In the genomic region with DNA sequence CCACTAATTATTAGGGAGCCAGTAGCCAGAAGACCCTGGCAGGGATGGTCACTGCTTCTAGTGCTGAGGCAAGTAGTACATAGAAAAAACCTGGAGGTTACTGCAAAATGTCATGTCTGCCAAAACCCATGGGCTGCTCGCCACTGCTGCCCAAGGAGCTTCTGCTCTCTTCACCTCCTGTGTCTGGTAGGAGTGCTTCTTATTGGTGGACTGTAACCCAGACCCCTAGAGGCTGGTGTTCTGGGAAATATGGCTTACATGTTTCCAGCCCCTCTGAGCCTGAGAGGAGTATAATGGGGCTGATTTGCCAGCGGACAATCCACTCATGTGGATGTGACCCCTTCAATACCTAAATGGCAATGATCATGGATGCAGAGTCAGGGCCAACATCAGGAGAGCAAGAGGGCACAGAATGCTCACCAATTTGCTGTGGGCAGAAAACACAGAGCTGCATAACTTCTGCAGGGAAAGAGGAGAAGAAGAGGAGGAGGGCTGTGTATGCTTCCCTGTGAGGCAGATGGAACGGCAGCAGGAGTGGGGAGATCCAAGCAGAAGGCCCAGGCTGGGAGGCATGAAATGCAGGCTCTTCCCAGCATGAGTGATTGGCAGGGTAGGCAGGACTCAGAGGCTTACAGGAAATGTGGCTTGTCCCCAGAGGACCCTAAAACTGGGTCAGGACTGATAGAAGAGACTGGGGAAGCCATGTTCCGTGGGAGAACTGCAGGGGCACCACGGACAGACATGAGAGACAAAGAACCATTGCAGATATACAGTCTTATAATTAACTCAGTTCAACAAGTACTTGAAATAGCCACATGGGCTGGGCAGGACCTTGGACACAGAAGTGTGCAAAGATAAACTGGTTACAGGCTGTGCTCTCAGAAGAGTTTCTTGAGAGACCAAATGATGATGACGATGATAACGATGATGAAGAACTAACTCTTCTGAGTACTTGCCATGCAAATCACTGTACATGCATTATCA, we compare ENCODE assay signal across 20 cellular contexts.
A peak's percentile ranks its signal among the peaks of the same experiment; 100 is the strongest.
DNase-seq lines count a peak whose midpoint lies in the region; ATAC-seq and TF ChIP-seq lines count a peak whose summit lies in the region.
"Had no signal": no experiment of that assay in that cellular context is flagged by ENCODE, and none has a peak within 500 bp of the region (broad histone marks: within the 10 kb centered on the region; RNA-seq: fewer than 3 reads in every experiment).

No MANE protein-coding gene starts in this region.

- no peaks in the 10 kb centered on the region for H3K4me1 ChIP-seq in right cardiac atrium (ENCODE audit: control insufficient read depth, insufficient read depth, low read length)
- H3K4me1 ChIP-seq: BE2C had no signal

- 59% methylated on average over 7 of the region's 7 CpGs for WGBS in right cardiac atrium

- H3K4me3 ChIP-seq in right cardiac atrium (ENCODE audit: low read length), result no peak overlapping the region
- H3K4me3 ChIP-seq in coronary artery, result no peak overlapping the region
- H3K4me3 ChIP-seq: GM12878, MG63 had no signal

- no peaks in the 10 kb centered on the region for H3K27me3 ChIP-seq in right cardiac atrium (ENCODE audit: control insufficient read depth, insufficient read depth)
- H3K27me3 ChIP-seq: BE2C, MG63 had no signal

- H3K27ac ChIP-seq in right cardiac atrium (ENCODE audit: low read length) (no peak overlapping the region), coronary artery (no peak overlapping the region)

- intact Hi-C loops in right cardiac atrium (cut with DNase I) (no loop called here), left cardiac atrium (cut with DNase I) (no loop called here)

- no peak for TF ChIP-seq CTCF in coronary artery (IDR thresholded peaks at IDR 0.05)

- DNase-seq in right cardiac atrium (no peak), left cardiac atrium (no peak), NCI-H2171 treated with DMSO at 0.1 percent for 48 hours (lab: John Stamatoyannopoulos, UW) (peak; percentile 76), coronary artery (ENCODE audit: low spot score) (peak; percentile 29), HUDEP-2 (lab: John Stamatoyannopoulos, UW; ENCODE audit: unreplicated experiment in 76 of 76) (no peak), KG1 (lab: John Stamatoyannopoulos, UW) (no peak), NCI-H1417 treated with DMSO at 0.1 percent for 48 hours (lab: John Stamatoyannopoulos, UW) (no peak)
- DNase-seq: BE2C; CD4-positive, CD25-positive, alpha-beta regulatory T cell; DMS79 treated with DMSO at 0.1 percent for 48 hours; H9; HFFc6; MG63; NCI-H1048; NCI-H1436; NCI-H2029; NCI-H524; OCI-M1; SHP77 had no signal

- ATAC-seq in right cardiac atrium (peak; percentile 26 to 54), left cardiac atrium (no peak)
- ATAC-seq: GM12878 had no signal

- H3K9me3 ChIP-seq in right cardiac atrium (ENCODE audit: control insufficient read depth, low read length), result no peaks in the 10 kb centered on the region
- H3K9me3 ChIP-seq: BE2C, MG63 had no signal

Comparison
In these comparisons a context has a peak if more than half of its experiments do, and no peak if none do; other contexts are left out.
1. ATAC-seq: peak in right cardiac atrium (2 of 2); none in left cardiac atrium (0 of 2).
2. DNase-seq: peak in NCI-H2171 treated with DMSO at 0.1 percent for 48 hours (single experiment) and coronary artery (single experiment); none in right cardiac atrium (0 of 3), left cardiac atrium (single experiment), HUDEP-2 (0 of 76), KG1 (single experiment) and NCI-H1417 treated with DMSO at 0.1 percent for 48 hours (single experiment).